In the genomic region with DNA sequence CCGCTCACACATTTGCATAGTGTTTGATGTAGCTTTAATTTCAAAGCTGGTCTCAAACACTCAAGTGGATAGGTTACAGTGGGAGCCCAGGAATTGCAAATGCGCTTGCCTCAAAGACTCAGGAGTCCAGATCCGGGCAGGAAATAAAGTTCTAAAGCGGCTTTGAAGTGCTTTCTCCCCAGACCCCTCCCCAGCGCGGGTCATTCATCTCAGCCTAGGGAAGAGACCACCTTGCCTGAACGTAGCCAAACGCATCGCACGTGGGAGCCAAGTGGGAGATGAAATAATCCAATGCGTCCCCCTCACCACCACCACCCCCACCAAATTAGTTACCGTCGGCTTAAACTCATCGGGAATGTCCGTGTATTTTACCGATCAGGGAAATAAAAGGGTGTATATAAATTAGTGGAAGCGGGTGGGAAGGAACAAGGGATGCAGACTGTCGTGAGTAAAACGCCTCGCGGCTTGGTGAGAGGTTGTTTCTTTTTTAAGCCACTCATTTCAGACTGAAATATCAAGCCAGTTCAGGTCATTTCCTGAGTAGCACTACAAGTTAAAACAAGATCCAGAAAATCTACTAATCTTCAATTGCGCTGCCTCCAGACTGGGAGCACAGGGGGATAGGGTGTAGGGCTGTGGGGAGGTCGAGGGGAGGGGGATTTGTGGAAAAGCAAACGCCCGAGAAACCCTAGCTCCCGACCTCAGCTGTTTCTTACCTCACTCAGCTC, we compare ENCODE assay signal across 8 cellular contexts.
DNase-seq lines count a peak whose midpoint lies in the region; ATAC-seq, FAIRE-seq and TF ChIP-seq lines count a peak whose summit lies in the region.

No MANE protein-coding gene starts in this region.

- peak overlapping the region; percentile 93 for H3K4me3 Mint-ChIP-seq in activated CD4-positive, alpha-beta memory T cell treated with anti-CD3 and anti-CD28 coated beads, Interleukin-2, amount 10 ng/mL, durations not matched to agents 7 days and 5 days
- H3K4me3 Mint-ChIP-seq in progenitor cell of endocrine pancreas (ENCODE audit: low read depth): peak overlapping the region; percentile 94

- H3K27ac Mint-ChIP-seq in activated CD4-positive, alpha-beta memory T cell treated with anti-CD3 and anti-CD28 coated beads, Interleukin-2, amount 10 ng/mL, durations not matched to agents 7 days and 5 days: peak overlapping the region; percentile 79
- H3K27ac Mint-ChIP-seq in progenitor cell of endocrine pancreas: peak overlapping the region; percentile 94

- peak; percentile 23 for ATAC-seq in GM18858 (IDR thresholded peaks at IDR 0.05; ENCODE audit: unreplicated experiment)
- peak; percentile 13 for ATAC-seq in HG03103 (IDR thresholded peaks at IDR 0.05; ENCODE audit: low read depth, unreplicated experiment)
- no peak for ATAC-seq in HG02798 (IDR thresholded peaks at IDR 0.05; ENCODE audit: poor library complexity, unreplicated experiment)

- peaks cover 27% of the 10 kb centered on the region for H3K4me1 Mint-ChIP-seq in activated CD4-positive, alpha-beta memory T cell treated with anti-CD3 and anti-CD28 coated beads, Interleukin-2, amount 10 ng/mL, durations not matched to agents 7 days and 5 days
- H3K4me1 Mint-ChIP-seq in progenitor cell of endocrine pancreas (ENCODE audit: low read depth): peaks cover 24% of the 10 kb centered on the region

- POLR2A ChIA-PET in activated CD4-positive, alpha-beta memory T cell treated with anti-CD3 and anti-CD28 coated beads, Interleukin-2, amount 10 ng/mL, durations not matched to agents 7 days and 5 days (lab: Charles Lee): interaction anchor here (0.8 to 2.3 kb wide), 14 partner anchors 9 to 318 kb away, joined by 3 to 18 read pairs (median 5); partner anchors contain the start of genes DCP2 and YTHDC2

- CTCF ChIA-PET in activated CD4-positive, alpha-beta memory T cell treated with anti-CD3 and anti-CD28 coated beads, Interleukin-2, amount 10 ng/mL, durations not matched to agents 7 days and 5 days (lab: Charles Lee): interaction anchor here (0.7 to 2.8 kb wide), 9 partner anchors 13 to 563 kb away, joined by 3 to 16 read pairs (median 5); no protein-coding TSS in a partner anchor

- no peak for FAIRE-seq in frontal cortex (lab: Jason Lieb, UNC)

- no peaks in the 10 kb centered on the region for H3K9me3 Mint-ChIP-seq in activated CD4-positive, alpha-beta memory T cell treated with anti-CD3 and anti-CD28 coated beads, Interleukin-2, amount 10 ng/mL, durations not matched to agents 7 days and 5 days
- H3K9me3 Mint-ChIP-seq in progenitor cell of endocrine pancreas (ENCODE audit: low read depth): no peaks in the 10 kb centered on the region

- peak; percentile 12 for DNase-seq in A172 (ENCODE audit: low spot score)
- no peak for DNase-seq in activated CD4-positive, alpha-beta memory T cell treated with anti-CD3 and anti-CD28 coated beads, Interleukin-2, amount 10 ng/mL, durations not matched to agents 7 days and 5 days
- peak; percentile 40 for DNase-seq in foreskin melanocyte
- no peak for DNase-seq in progenitor cell of endocrine pancreas (ENCODE audit: low spot score, unreplicated experiment)
- no peak for DNase-seq in frontal cortex (ENCODE audit: low spot score in 2 of 2)

- H3K27me3 Mint-ChIP-seq in activated CD4-positive, alpha-beta memory T cell treated with anti-CD3 and anti-CD28 coated beads, Interleukin-2, amount 10 ng/mL, durations not matched to agents 7 days and 5 days: peaks cover 42% of the 10 kb centered on the region
- peaks cover 17% of the 10 kb centered on the region for H3K27me3 Mint-ChIP-seq in progenitor cell of endocrine pancreas

- no peak for TF ChIP-seq CTCF in progenitor cell of endocrine pancreas (IDR thresholded peaks at IDR 0.05; ENCODE audit: unreplicated experiment)

- peaks cover 2% of the 10 kb centered on the region for H3K36me3 Mint-ChIP-seq in activated CD4-positive, alpha-beta memory T cell treated with anti-CD3 and anti-CD28 coated beads, Interleukin-2, amount 10 ng/mL, durations not matched to agents 7 days and 5 days (ENCODE audit: low read depth)
- no peaks in the 10 kb centered on the region for H3K36me3 Mint-ChIP-seq in progenitor cell of endocrine pancreas (ENCODE audit: insufficient read depth)

Comparison
In these comparisons a context has a peak if more than half of its experiments do, and no peak if none do; other contexts are left out.
1. DNase-seq: peak in A172 (single experiment) and foreskin melanocyte (single experiment); none in activated CD4-positive, alpha-beta memory T cell treated with anti-CD3 and anti-CD28 coated beads, Interleukin-2, amount 10 ng/mL, durations not matched to agents 7 days and 5 days (single experiment), progenitor cell of endocrine pancreas (single experiment) and frontal cortex (0 of 2).